Comparison of ENCODE assay signal across 11 cellular contexts in the genomic region with DNA sequence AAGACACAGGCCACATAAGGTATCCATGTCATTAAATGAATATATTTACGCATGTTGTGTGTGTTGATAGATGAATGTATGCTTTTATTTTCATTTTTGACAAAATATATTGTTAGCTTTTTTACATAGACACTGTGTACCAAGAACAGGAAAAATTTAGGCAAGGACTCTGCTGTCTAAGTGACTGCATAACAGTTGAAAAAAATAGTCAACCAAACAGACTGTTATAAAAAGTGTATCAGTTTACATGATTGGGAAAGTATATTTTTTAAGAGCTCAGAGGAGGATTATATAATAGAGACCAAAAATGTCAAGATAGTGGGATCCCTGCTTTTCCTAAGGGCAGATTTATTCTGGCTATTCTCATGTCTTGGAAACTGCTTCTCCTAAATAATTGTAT.
DNase-seq lines count a peak whose midpoint lies in the region; ATAC-seq and TF ChIP-seq lines count a peak whose summit lies in the region.
"Had no signal": no experiment of that assay in that cellular context is flagged by ENCODE, and none has a peak within 500 bp of the region (broad histone marks: within the 10 kb centered on the region; RNA-seq: fewer than 3 reads in every experiment).

No MANE protein-coding gene starts in this region.

- DNase-seq in IMR-90 (peak; percentile 7), dedifferentiated amniotic fluid mesenchymal stem cell (ENCODE audit: extremely low spot score) (peak; percentile 32), fibroblast of the aortic adventitia (ENCODE audit: low read depth) (peak; percentile 27)
- DNase-seq: CD8-positive, alpha-beta T cell; COR-L47; DMS153; DMS79 treated with DMSO at 0.1 percent for 48 hours had no signal

- no peak overlapping the region for H3K4ac ChIP-seq in IMR-90 (ENCODE audit: low read depth, low read length)

- no peak for TF ChIP-seq RAD21 in IMR-90 (IDR thresholded peaks at IDR 0.05; ENCODE audit: low read length)

- H2AK9ac ChIP-seq in IMR-90 (replicated peaks; ENCODE audit: low read depth, low read length, poor library complexity) = no peak overlapping the region

- no peak overlapping the region for H2BK15ac ChIP-seq in IMR-90 (ENCODE audit: low read depth, low read length)

- H4K5ac ChIP-seq in IMR-90 (ENCODE audit: low read depth, low read length) = no peak overlapping the region

- no CpG with 5 or more reads among the region's 1 CpG for WGBS in IMR-90 (ENCODE audit: extremely low coverage in 2 of 2, insufficient read length in 1 of 2), 2 experiments

- no peak overlapping the region for H4K8ac ChIP-seq in IMR-90 (ENCODE audit: low read depth in 2 of 2, low read length in 2 of 2)

- H3K79me1 ChIP-seq in IMR-90 (ENCODE audit: low read depth in 1 of 2, low read length in 2 of 2) = no peaks in the 10 kb centered on the region

- H3K4me2 ChIP-seq in IMR-90 (ENCODE audit: low read depth, low read length) = no peak overlapping the region
- H3K4me2 ChIP-seq: A549 had no signal

- intact Hi-C loops in IMR-90 (cut with micrococcal nuclease) = no loop called here

- no peaks in the 10 kb centered on the region for H4K20me1 ChIP-seq in IMR-90 (ENCODE audit: insufficient read depth, low read length)

- TF ChIP-seq CTCF in IMR-90 (conservative IDR thresholded peaks at IDR 0.05; ENCODE audit: low read depth, low read length) (no peak), fibroblast of the aortic adventitia (IDR thresholded peaks at IDR 0.05; ENCODE audit: insufficient read depth, low read length) (no peak)

- H3K27ac ChIP-seq in IMR-90 (ENCODE audit: insufficient read depth, low read length) = no peak overlapping the region
- H3K27ac ChIP-seq: A549 had no signal

- no peak overlapping the region for H3K4me3 ChIP-seq in IMR-90 (ENCODE audit: insufficient read depth, low read depth, low read length)
- H3K4me3 ChIP-seq in fibroblast of the aortic adventitia (ENCODE audit: low read depth, low read length) = no peak overlapping the region
- H3K4me3 ChIP-seq: A549 had no signal

- CTCF ChIA-PET in IMR-90 (lab: Yijun Ruan, JAX) = no interaction called here

- no TSS peak for BruUV-seq in IMR-90 (replicated peaks; lab: Mats Ljungman, UMichigan)

- no peak overlapping the region for H2AFZ ChIP-seq in IMR-90 (replicated peaks; ENCODE audit: low read length, poor library complexity)

- no peak overlapping the region for H2BK120ac ChIP-seq in IMR-90 (ENCODE audit: low read depth, low read length)

- H3K14ac ChIP-seq in IMR-90 (replicated peaks; ENCODE audit: low read depth, low read length) = no peak overlapping the region

- no peak overlapping the region for H4K91ac ChIP-seq in IMR-90 (ENCODE audit: insufficient read depth, low read depth, low read length)

- H3K18ac ChIP-seq in IMR-90 (ENCODE audit: low read depth, low read length) = no peak overlapping the region

- POLR2A ChIA-PET in IMR-90 (lab: Charles Lee; ENCODE audit: unreplicated experiment) = no interaction called here

- no peak overlapping the region for H3K9ac ChIP-seq in IMR-90 (ENCODE audit: low read depth, low read length)

- H3K27me3 ChIP-seq in IMR-90 (ENCODE audit: control insufficient read depth, insufficient read depth, low read length) = no peaks in the 10 kb centered on the region

- no peaks in the 10 kb centered on the region for H3K9me1 ChIP-seq in IMR-90 (ENCODE audit: insufficient read depth, low read length)

- ATAC-seq in IMR-90 (ENCODE audit: low read depth) (no peak; the same call in 1 of the 2 replicates), GM21515 (IDR thresholded peaks at IDR 0.05; ENCODE audit: unreplicated experiment) (no peak), HG03159 (IDR thresholded peaks at IDR 0.05; ENCODE audit: unreplicated experiment) (no peak), HG02840 (IDR thresholded peaks at IDR 0.05; ENCODE audit: low FRiP score, unreplicated experiment) (no peak)
- ATAC-seq: A549; CD8-positive, alpha-beta T cell had no signal

- dilution Hi-C loops in IMR-90 (cut with HindIII; ENCODE audit: low sequenced_read_pairs, unreplicated experiment) = no loop called here

- no peaks in the 10 kb centered on the region for H3K9me3 ChIP-seq in IMR-90 (ENCODE audit: control insufficient read depth, insufficient read depth, low read length)
- H3K9me3 ChIP-seq: A549 had no signal

- H3K23ac ChIP-seq in IMR-90 (ENCODE audit: low read depth, low read length) = no peak overlapping the region

- TF ChIP-seq POLR2A in IMR-90 (IDR thresholded peaks at IDR 0.05; ENCODE audit: low read depth, low read length) = no peak

- H3K36me3 ChIP-seq in IMR-90 (ENCODE audit: control insufficient read depth, insufficient read depth, low read length) = no peaks in the 10 kb centered on the region

- no peaks in the 10 kb centered on the region for H3K4me1 ChIP-seq in IMR-90 (ENCODE audit: control insufficient read depth, insufficient read depth, low read length)
- H3K4me1 ChIP-seq: A549 had no signal

- in situ Hi-C loops in IMR-90 (cut with MboI; ENCODE audit: low sequenced_read_pairs) = no loop called here

- H2BK5ac ChIP-seq in IMR-90 (ENCODE audit: low read depth, low read length, poor library complexity, severe bottlenecking) = no peak overlapping the region

- H2AK5ac ChIP-seq in IMR-90 (ENCODE audit: low read depth, low read length) = no peak overlapping the region

- no peak overlapping the region for H3K56ac ChIP-seq in IMR-90 (ENCODE audit: extremely low read depth, insufficient read depth, low read length)

- no peak overlapping the region for H2BK20ac ChIP-seq in IMR-90 (ENCODE audit: low read depth, low read length)

TF ChIP-seq in IMR-90, 13 proteins besides CTCF, POLR2A, EP300 and RAD21:
- no peak for TF ChIP-seq CHD1 (IDR thresholded peaks at IDR 0.05; ENCODE audit: low read depth, low read length)
- peak; percentile 40; the same call in 1 of the 2 replicates for TF ChIP-seq CEBPB (IDR thresholded peaks at IDR 0.05; ENCODE audit: low read depth, low read length)
